In the genomic region with DNA sequence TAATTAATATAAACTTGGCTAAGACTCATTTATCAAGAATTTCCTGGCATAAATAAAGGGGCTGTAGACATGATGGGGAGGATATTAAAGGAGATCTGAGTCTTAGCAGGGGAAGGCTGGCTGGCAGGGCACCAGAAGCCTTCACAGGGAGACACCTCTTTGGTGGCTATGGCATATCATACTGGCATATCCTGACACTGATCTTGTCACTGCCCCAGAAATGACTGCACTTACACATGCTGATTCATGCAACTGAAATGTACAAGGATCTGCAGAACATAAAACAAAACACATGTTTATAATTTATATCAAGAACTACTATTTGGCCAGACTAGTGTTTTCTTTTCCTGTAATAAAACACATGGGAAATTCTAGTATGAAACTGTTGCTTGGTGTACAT, we compare ENCODE assay signal across 1 cellular context.
TF ChIP-seq lines count a peak whose summit lies in the region.

No MANE protein-coding gene starts in this region.

TF ChIP-seq in SK-N-SH, 30 proteins besides CTCF, POLR2A, EP300 and RAD21:
- TF ChIP-seq POLR2AphosphoS5 (IDR thresholded peaks at IDR 0.05; ENCODE audit: low read depth, low read length) = peak; percentile 85
- peak; percentile 86 for TF ChIP-seq NFIC (IDR thresholded peaks at IDR 0.05; ENCODE audit: borderline replicate concordance)
- TF ChIP-seq RXRA (IDR thresholded peaks at IDR 0.05; ENCODE audit: borderline replicate concordance, low read depth) = peak; percentile 77
- TF ChIP-seq, protein P1, sequence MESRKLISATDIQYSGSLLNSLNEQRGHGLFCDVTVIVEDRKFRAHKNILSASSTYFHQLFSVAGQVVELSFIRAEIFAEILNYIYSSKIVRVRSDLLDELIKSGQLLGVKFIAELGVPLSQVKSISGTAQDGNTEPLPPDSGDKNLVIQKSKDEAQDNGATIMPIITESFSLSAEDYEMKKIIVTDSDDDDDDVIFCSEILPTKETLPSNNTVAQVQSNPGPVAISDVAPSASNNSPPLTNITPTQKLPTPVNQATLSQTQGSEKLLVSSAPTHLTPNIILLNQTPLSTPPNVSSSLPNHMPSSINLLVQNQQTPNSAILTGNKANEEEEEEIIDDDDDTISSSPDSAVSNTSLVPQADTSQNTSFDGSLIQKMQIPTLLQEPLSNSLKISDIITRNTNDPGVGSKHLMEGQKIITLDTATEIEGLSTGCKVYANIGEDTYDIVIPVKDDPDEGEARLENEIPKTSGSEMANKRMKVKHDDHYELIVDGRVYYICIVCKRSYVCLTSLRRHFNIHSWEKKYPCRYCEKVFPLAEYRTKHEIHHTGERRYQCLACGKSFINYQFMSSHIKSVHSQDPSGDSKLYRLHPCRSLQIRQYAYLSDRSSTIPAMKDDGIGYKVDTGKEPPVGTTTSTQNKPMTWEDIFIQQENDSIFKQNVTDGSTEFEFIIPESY (IDR thresholded peaks at IDR 0.05; ENCODE audit: borderline replicate concordance, low read depth) = 0 out of 2 replicates have a peak, but pooled peaks have one; percentile 33
- TF ChIP-seq, protein P2, sequence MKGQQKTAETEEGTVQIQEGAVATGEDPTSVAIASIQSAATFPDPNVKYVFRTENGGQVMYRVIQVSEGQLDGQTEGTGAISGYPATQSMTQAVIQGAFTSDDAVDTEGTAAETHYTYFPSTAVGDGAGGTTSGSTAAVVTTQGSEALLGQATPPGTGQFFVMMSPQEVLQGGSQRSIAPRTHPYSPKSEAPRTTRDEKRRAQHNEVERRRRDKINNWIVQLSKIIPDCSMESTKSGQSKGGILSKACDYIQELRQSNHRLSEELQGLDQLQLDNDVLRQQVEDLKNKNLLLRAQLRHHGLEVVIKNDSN (IDR thresholded peaks at IDR 0.05; ENCODE audit: borderline replicate concordance, low read depth) = no peak
- TF ChIP-seq RCOR1 (IDR thresholded peaks at IDR 0.05; ENCODE audit: low read length) = peak; percentile 42; the same call in 1 of the 2 replicates
- TF ChIP-seq YY1 (IDR thresholded peaks at IDR 0.05; ENCODE audit: low read depth) = no peak
- TF ChIP-seq GATA2 (CRISPR knock-in tag; IDR thresholded peaks at IDR 0.05) = 0 out of 2 replicates have a peak, but pooled peaks have one; percentile 22
- peak; percentile 91 for TF ChIP-seq PBX3 (IDR thresholded peaks at IDR 0.05)
- no peak for TF ChIP-seq TAF1 (IDR thresholded peaks at IDR 0.05; ENCODE audit: borderline replicate concordance, low read depth, low read length)
- peak; percentile 67; the same call in 1 of the 2 replicates for TF ChIP-seq TEAD4 (IDR thresholded peaks at IDR 0.05; ENCODE audit: borderline replicate concordance, insufficient read depth)
- peak; percentile 98 for TF ChIP-seq TCF12 (IDR thresholded peaks at IDR 0.05)
- peak; percentile 85 for TF ChIP-seq FOSL2 (IDR thresholded peaks at IDR 0.05; ENCODE audit: borderline replicate concordance, low read depth)
- no peak for TF ChIP-seq CHD2 (IDR thresholded peaks at IDR 0.05; ENCODE audit: low read length, partially characterized antibody)
- TF ChIP-seq, protein P3, sequence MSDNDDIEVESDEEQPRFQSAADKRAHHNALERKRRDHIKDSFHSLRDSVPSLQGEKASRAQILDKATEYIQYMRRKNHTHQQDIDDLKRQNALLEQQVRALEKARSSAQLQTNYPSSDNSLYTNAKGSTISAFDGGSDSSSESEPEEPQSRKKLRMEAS (IDR thresholded peaks at IDR 0.05; ENCODE audit: low read depth) = peak; percentile 45; the same call in 1 of the 2 replicates
- TF ChIP-seq JUND (IDR thresholded peaks at IDR 0.05) = peak; percentile 93
- no peak for TF ChIP-seq SIN3A (IDR thresholded peaks at IDR 0.05; ENCODE audit: borderline replicate concordance, low read depth, low read length)
TF ChIP-seq in SK-N-SH: peak in this region for 12.
